In genomic region chr19:56126983-56127780, GRCh38 we compare ENCODE assay signal across 19 cellular contexts. TPM values are rescaled to one million over a fixed set of nuclear protein-coding genes. Genes with fewer than 3 reads are reported as not detected.
A peak's percentile ranks its signal among the peaks of the same experiment; 100 is the strongest.
DNase-seq lines count a peak whose midpoint lies in the region; ATAC-seq, FAIRE-seq and TF ChIP-seq lines count a peak whose summit lies in the region.
"Had no signal": no experiment of that assay in that cellular context is flagged by ENCODE, and none has a peak within 500 bp of the region (broad histone marks: within the 10 kb centered on the region; RNA-seq: fewer than 3 reads in every experiment).

No MANE protein-coding gene starts in this region.

- H4K20me1 ChIP-seq in BLaER1: no peaks in the 10 kb centered on the region

- H3K9me3 Mint-ChIP-seq in activated T-helper 17 cell treated with anti-CD3 and anti-CD28 coated beads, Interleukin-2, amount 50 U/mL, for 72 hours: no peaks in the 10 kb centered on the region
- H3K9me3 Mint-ChIP-seq in nephron progenitor cell: no peaks in the 10 kb centered on the region
- H3K9me3 Mint-ChIP-seq: CD8-positive, alpha-beta memory T cell had no signal

- H3K27ac ChIP-seq in BLaER1 (peak overlapping the region; percentile 84), adrenal gland (no peak overlapping the region)
- H3K27ac ChIP-seq: SJSA1 had no signal

- H3K9ac ChIP-seq in BLaER1: peak overlapping the region; percentile 51; the same call in 1 of the 2 replicates

- 85 to 91% (median 86%) methylated on average over 13 to 19 of the region's 19 CpGs for WGBS in adrenal gland, 4 donors

- H3K4me3 ChIP-seq in BLaER1 (peak overlapping the region; percentile 30; the same call in 1 of the 2 replicates), adrenal gland (no peak overlapping the region)
- H3K4me3 ChIP-seq: SJSA1 had no signal

- intact Hi-C loops in adrenal gland (cut with DNase I): no loop called here

- no peaks in the 10 kb centered on the region for H3K27me3 ChIP-seq in BLaER1
- no peaks in the 10 kb centered on the region for H3K27me3 ChIP-seq in adrenal gland
- H3K27me3 ChIP-seq: SJSA1 had no signal

- H3K4me2 ChIP-seq in BLaER1: peak overlapping the region; percentile 80

- no peak overlapping the region for H3K4me3 Mint-ChIP-seq in activated T-helper 17 cell treated with anti-CD3 and anti-CD28 coated beads, Interleukin-2, amount 50 U/mL, for 72 hours
- H3K4me3 Mint-ChIP-seq in nephron progenitor cell: no peak overlapping the region
- H3K4me3 Mint-ChIP-seq: CD8-positive, alpha-beta memory T cell had no signal

- DNase-seq in HT1080 (ENCODE audit: low read depth) (peak; percentile 22), nephron progenitor cell (no peak), epidermal melanocyte (ENCODE audit: insufficient read length, low spot score) (no peak), SW 1271 (lab: John Stamatoyannopoulos, UW) (no peak), adrenal gland (no peak), urothelium cell line (ENCODE audit: low spot score) (no peak)
- DNase-seq: ACHN; CD8-positive, alpha-beta memory T cell; DND-41; GF-D8; KBM-7; NCI-H1105 treated with DMSO at 0.1 percent for 48 hours; NCI-H187 treated with DMSO at 0.1 percent for 48 hours; NCI-H446 had no signal

- H3K36me3 Mint-ChIP-seq in activated T-helper 17 cell treated with anti-CD3 and anti-CD28 coated beads, Interleukin-2, amount 50 U/mL, for 72 hours (ENCODE audit: low read depth): no peaks in the 10 kb centered on the region
- no peaks in the 10 kb centered on the region for H3K36me3 Mint-ChIP-seq in nephron progenitor cell (ENCODE audit: low read depth)
- H3K36me3 Mint-ChIP-seq: CD8-positive, alpha-beta memory T cell had no signal

- H3K27ac Mint-ChIP-seq in activated T-helper 17 cell treated with anti-CD3 and anti-CD28 coated beads, Interleukin-2, amount 50 U/mL, for 72 hours: no peak overlapping the region
- H3K27ac Mint-ChIP-seq in nephron progenitor cell: peak overlapping the region; percentile 45
- H3K27ac Mint-ChIP-seq: CD8-positive, alpha-beta memory T cell had no signal

- no peak for TF ChIP-seq CTCF in nephron progenitor cell (IDR thresholded peaks at IDR 0.05)
- TF ChIP-seq CTCF in adrenal gland (IDR thresholded peaks at IDR 0.05): no peak

- H3K27me3 Mint-ChIP-seq in activated T-helper 17 cell treated with anti-CD3 and anti-CD28 coated beads, Interleukin-2, amount 50 U/mL, for 72 hours: no peaks in the 10 kb centered on the region
- peaks cover 5% of the 10 kb centered on the region for H3K27me3 Mint-ChIP-seq in nephron progenitor cell (ENCODE audit: low read depth, poor library complexity)
- H3K27me3 Mint-ChIP-seq: CD8-positive, alpha-beta memory T cell had no signal

- ATAC-seq in activated T-helper 17 cell treated with anti-CD3 and anti-CD28 coated beads, Interleukin-2, amount 50 U/mL, for 72 hours (replicated peaks): peak; percentile 24

- FAIRE-seq in urothelium cell line (lab: Jason Lieb, UNC): no peak

- no peak for TF ChIP-seq POLR2A in adrenal gland (IDR thresholded peaks at IDR 0.05)

- H3K4me1 ChIP-seq in BLaER1: peaks cover 46% of the 10 kb centered on the region
- H3K4me1 ChIP-seq in adrenal gland (replicated peaks in 1 of 2): no peaks in the 10 kb centered on the region
- H3K4me1 ChIP-seq: SJSA1 had no signal

- no peaks in the 10 kb centered on the region for H3K4me1 Mint-ChIP-seq in activated T-helper 17 cell treated with anti-CD3 and anti-CD28 coated beads, Interleukin-2, amount 50 U/mL, for 72 hours
- peaks cover 22% of the 10 kb centered on the region for H3K4me1 Mint-ChIP-seq in nephron progenitor cell

- H3K9me3 ChIP-seq in BLaER1: peaks cover 8% of the 10 kb centered on the region; the same call in 1 of the 2 replicates
- H3K9me3 ChIP-seq in adrenal gland (replicated peaks in 1 of 3): no peaks in the 10 kb centered on the region
- H3K9me3 ChIP-seq: SJSA1 had no signal

- H3K36me3 ChIP-seq in BLaER1 (no peaks in the 10 kb centered on the region), adrenal gland (replicated peaks in 1 of 2) (no peaks in the 10 kb centered on the region)
- H3K36me3 ChIP-seq: SJSA1 had no signal

RNA-seq across cellular contexts. Expression of gene ZNF787, which starts 6.1 kb away (rescaled TPM):
- total RNA-seq in HT1080 (2014; rRNA removed; shearing (Covaris generic)): 75.1 and 81.6 TPM in 2 replicates
- 26.3 and 35.3 TPM in 2 replicates for polyA plus RNA-seq in HT1080 (2015; cell fraction: cytosol; rRNA removed)
- 21.1 and 21.7 TPM in 2 replicates for polyA plus RNA-seq in HT1080 (2015; cell fraction: nucleus; rRNA removed)
- 10 to 100 TPM; 27.8 to 33.2 TPM for total RNA-seq in activated T-helper 17 cell treated with anti-CD3 and anti-CD28 coated beads, Interleukin-2, amount 50 U/mL, for 72 hours
- 10 to 100 TPM in 7 of 8 donors, 1 to 10 TPM in 1; 8.5 to 51.5 (median 27.8) TPM for total RNA-seq in adrenal gland
- 10 to 100 TPM in 2 of 3 donors, 1 to 10 TPM in 1; 4.6 to 44.7 (median 31.0) TPM for polyA plus RNA-seq in adrenal gland

RNA-seq across cellular contexts. Expression of gene ZNF444, which starts 13.9 kb away (rescaled TPM):
- 31.4 and 35.6 TPM in 2 replicates for total RNA-seq in HT1080 (2014; rRNA removed; shearing (Covaris generic))
- polyA plus RNA-seq in HT1080 (2015; cell fraction: cytosol; rRNA removed): 30.8 and 31.6 TPM in 2 replicates
- 45.1 and 45.4 TPM in 2 replicates for polyA plus RNA-seq in HT1080 (2015; cell fraction: nucleus; rRNA removed)
- total RNA-seq in activated T-helper 17 cell treated with anti-CD3 and anti-CD28 coated beads, Interleukin-2, amount 50 U/mL, for 72 hours: 10 to 100 TPM; 22.8 to 29.2 TPM
- 10 to 100 TPM; 19.5 to 66.3 (median 35.8) TPM for total RNA-seq in adrenal gland
- polyA plus RNA-seq in adrenal gland: 10 to 100 TPM in 2 of 3 donors, 1 to 10 TPM in 1; 7.2 to 63.9 (median 39.4) TPM

RNA-seq across cellular contexts. Expression of gene GALP, which starts 48.6 kb away (rescaled TPM):
- not detected in 2 replicates for total RNA-seq in HT1080 (2014; rRNA removed; shearing (Covaris generic))
- not detected in 2 replicates for polyA plus RNA-seq in HT1080 (2015; cell fraction: cytosol; rRNA removed)
- polyA plus RNA-seq in HT1080 (2015; cell fraction: nucleus; rRNA removed): not detected in 2 replicates
- not detected for total RNA-seq in activated T-helper 17 cell treated with anti-CD3 and anti-CD28 coated beads, Interleukin-2, amount 50 U/mL, for 72 hours
- not detected for total RNA-seq in adrenal gland
- not detected for polyA plus RNA-seq in adrenal gland
- total RNA-seq: CD8-positive, alpha-beta memory T cell; HT-29; MCF 10A; SJSA1 had no signal
- polyA plus RNA-seq: CD8-positive, alpha-beta memory T cell had no signal
